In the genomic region with DNA sequence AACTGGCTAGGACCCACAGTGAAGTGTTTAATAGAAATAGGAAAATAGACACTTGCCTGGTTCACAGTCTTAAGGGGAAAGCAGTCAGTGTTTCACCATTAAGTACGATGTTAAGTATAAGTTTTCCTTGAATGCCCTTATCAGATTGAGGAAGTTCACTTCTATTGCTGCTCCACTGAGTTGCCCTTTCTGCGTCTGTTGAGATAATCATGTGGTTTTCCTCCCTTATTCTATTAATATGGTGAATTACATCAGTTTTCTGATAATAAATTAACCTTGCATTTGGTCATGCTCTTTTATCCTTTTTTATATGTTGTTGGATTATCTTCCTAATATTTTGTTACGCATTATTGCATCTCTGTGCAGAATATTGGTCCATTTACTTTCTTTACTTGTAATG, we compare ENCODE assay signal across 1 cellular context.
TF ChIP-seq lines count a peak whose summit lies in the region.

No MANE protein-coding gene starts in this region.

TF ChIP-seq in K562, 482 proteins besides CTCF, POLR2A, EP300 and RAD21:
- peak; percentile 74 for TF ChIP-seq ARID1B (IDR thresholded peaks at IDR 0.05)
- TF ChIP-seq DPF2 (IDR thresholded peaks at IDR 0.05) = peak; percentile 59
- no peak for TF ChIP-seq ZNF75A (CRISPR knock-in tag; IDR thresholded peaks at IDR 0.05)
- TF ChIP-seq, protein P1, sequence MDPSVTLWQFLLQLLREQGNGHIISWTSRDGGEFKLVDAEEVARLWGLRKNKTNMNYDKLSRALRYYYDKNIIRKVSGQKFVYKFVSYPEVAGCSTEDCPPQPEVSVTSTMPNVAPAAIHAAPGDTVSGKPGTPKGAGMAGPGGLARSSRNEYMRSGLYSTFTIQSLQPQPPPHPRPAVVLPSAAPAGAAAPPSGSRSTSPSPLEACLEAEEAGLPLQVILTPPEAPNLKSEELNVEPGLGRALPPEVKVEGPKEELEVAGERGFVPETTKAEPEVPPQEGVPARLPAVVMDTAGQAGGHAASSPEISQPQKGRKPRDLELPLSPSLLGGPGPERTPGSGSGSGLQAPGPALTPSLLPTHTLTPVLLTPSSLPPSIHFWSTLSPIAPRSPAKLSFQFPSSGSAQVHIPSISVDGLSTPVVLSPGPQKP (CRISPR knock-in tag; IDR thresholded peaks at IDR 0.05) = no peak
- peak; percentile 41; the same call in 1 of the 2 replicates for TF ChIP-seq GATA2 (CRISPR knock-in tag; IDR thresholded peaks at IDR 0.05)
- TF ChIP-seq SMARCA4 (IDR thresholded peaks at IDR 0.05) = peak; percentile 75
- TF ChIP-seq SMARCE1 (IDR thresholded peaks at IDR 0.05) = peak; percentile 78; the same call in 1 of the 2 replicates
- peak; percentile 21; the same call in 1 of the 2 replicates for TF ChIP-seq ESRRA (IDR thresholded peaks at IDR 0.05; ENCODE audit: borderline replicate concordance, low read depth)
- TF ChIP-seq COPS2 (conservative IDR thresholded peaks at IDR 0.05) = no peak
- no peak for TF ChIP-seq ZC3H11A (IDR thresholded peaks at IDR 0.05; ENCODE audit: low read depth, low read length)
- TF ChIP-seq PHTF2 (CRISPR knock-in tag; IDR thresholded peaks at IDR 0.05) = no peak
- TF ChIP-seq JUND (IDR thresholded peaks at IDR 0.05; ENCODE audit: borderline replicate concordance, low read depth, low read length) = 0 out of 2 replicates have a peak, but pooled peaks have one; percentile 6
- no peak for TF ChIP-seq JUND (tag; IDR thresholded peaks at IDR 0.05; ENCODE audit: borderline replicate concordance, low read depth, low read length)
- peak; percentile 39; the same call in 1 of the 2 replicates for TF ChIP-seq TAL1 (IDR thresholded peaks at IDR 0.05)
- no peak for TF ChIP-seq NR4A1 (CRISPR knock-in tag; IDR thresholded peaks at IDR 0.05)
- no peak for TF ChIP-seq NR4A1 (tag; IDR thresholded peaks at IDR 0.05)
- 0 out of 4 replicates have a peak, but pooled peaks of 1 of the 2 experiments have one; percentile 30 for TF ChIP-seq ETV6 (IDR thresholded peaks at IDR 0.05; ENCODE audit: borderline replicate concordance in 1 of 2, low read depth in 2 of 2, low read length in 1 of 2)
- TF ChIP-seq ETV6 (CRISPR knock-in tag; IDR thresholded peaks at IDR 0.05; ENCODE audit: borderline replicate concordance) = no peak
- TF ChIP-seq STAG1 (CRISPR knock-in tag; IDR thresholded peaks at IDR 0.05; ENCODE audit: borderline replicate concordance) = no peak
- 0 out of 2 replicates have a peak, but pooled peaks have one; percentile 9 for TF ChIP-seq ATF7 (IDR thresholded peaks at IDR 0.05)
- TF ChIP-seq NBN (IDR thresholded peaks at IDR 0.05; ENCODE audit: low read depth) = 0 out of 2 replicates have a peak, but pooled peaks have one; percentile 43
- peak; percentile 51; the same call in 1 of the 2 replicates for TF ChIP-seq SOX6 (IDR thresholded peaks at IDR 0.05)
- TF ChIP-seq DACH1 (IDR thresholded peaks at IDR 0.05; ENCODE audit: partially characterized antibody) = peak; percentile 78
- peak; percentile 42 for TF ChIP-seq TCF3 (CRISPR knock-in tag; IDR thresholded peaks at IDR 0.05)
- TF ChIP-seq, protein P2, sequence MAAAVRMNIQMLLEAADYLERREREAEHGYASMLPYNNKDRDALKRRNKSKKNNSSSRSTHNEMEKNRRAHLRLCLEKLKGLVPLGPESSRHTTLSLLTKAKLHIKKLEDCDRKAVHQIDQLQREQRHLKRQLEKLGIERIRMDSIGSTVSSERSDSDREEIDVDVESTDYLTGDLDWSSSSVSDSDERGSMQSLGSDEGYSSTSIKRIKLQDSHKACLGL (CRISPR knock-in tag; IDR thresholded peaks at IDR 0.05; ENCODE audit: borderline replicate concordance, poor library complexity, severe bottlenecking) = no peak
- TF ChIP-seq, protein P3, sequence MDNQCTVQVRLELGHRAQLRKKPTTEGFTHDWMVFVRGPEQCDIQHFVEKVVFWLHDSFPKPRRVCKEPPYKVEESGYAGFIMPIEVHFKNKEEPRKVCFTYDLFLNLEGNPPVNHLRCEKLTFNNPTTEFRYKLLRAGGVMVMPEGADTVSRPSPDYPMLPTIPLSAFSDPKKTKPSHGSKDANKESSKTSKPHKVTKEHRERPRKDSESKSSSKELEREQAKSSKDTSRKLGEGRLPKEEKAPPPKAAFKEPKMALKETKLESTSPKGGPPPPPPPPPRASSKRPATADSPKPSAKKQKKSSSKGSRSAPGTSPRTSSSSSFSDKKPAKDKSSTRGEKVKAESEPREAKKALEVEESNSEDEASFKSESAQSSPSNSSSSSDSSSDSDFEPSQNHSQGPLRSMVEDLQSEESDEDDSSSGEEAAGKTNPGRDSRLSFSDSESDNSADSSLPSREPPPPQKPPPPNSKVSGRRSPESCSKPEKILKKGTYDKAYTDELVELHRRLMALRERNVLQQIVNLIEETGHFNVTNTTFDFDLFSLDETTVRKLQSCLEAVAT (IDR thresholded peaks at IDR 0.05) = peak in 1 of 2 experiments; percentile 54; a peak in 1 of 4 replicates
- TF ChIP-seq ZKSCAN3 (CRISPR knock-in tag; IDR thresholded peaks at IDR 0.05) = no peak
- TF ChIP-seq MEF2A (IDR thresholded peaks at IDR 0.05; ENCODE audit: control insufficient read depth, low read depth, low read length) = peak; percentile 34; the same call in 1 of the 2 replicates
- no peak for TF ChIP-seq MTA2 (IDR thresholded peaks at IDR 0.05; ENCODE audit: low read depth)
- no peak for TF ChIP-seq ZNF699 (CRISPR knock-in tag; IDR thresholded peaks at IDR 0.05; ENCODE audit: insufficient replicate concordance)
- peak in 1 of 2 experiments; percentile 75; a peak in 1 of 4 replicates for TF ChIP-seq MCM7 (IDR thresholded peaks at IDR 0.05)
- TF ChIP-seq, protein P4, sequence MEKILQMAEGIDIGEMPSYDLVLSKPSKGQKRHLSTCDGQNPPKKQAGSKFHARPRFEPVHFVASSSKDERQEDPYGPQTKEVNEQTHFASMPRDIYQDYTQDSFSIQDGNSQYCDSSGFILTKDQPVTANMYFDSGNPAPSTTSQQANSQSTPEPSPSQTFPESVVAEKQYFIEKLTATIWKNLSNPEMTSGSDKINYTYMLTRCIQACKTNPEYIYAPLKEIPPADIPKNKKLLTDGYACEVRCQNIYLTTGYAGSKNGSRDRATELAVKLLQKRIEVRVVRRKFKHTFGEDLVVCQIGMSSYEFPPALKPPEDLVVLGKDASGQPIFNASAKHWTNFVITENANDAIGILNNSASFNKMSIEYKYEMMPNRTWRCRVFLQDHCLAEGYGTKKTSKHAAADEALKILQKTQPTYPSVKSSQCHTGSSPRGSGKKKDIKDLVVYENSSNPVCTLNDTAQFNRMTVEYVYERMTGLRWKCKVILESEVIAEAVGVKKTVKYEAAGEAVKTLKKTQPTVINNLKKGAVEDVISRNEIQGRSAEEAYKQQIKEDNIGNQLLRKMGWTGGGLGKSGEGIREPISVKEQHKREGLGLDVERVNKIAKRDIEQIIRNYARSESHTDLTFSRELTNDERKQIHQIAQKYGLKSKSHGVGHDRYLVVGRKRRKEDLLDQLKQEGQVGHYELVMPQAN (IDR thresholded peaks at IDR 0.05; ENCODE audit: borderline replicate concordance) = 0 out of 2 replicates have a peak, but pooled peaks have one; percentile 18
- TF ChIP-seq TEAD4 (IDR thresholded peaks at IDR 0.05; ENCODE audit: low read length) = peak; percentile 62; the same call in 1 of the 2 replicates
- no peak for TF ChIP-seq TEAD4 (CRISPR knock-in tag; IDR thresholded peaks at IDR 0.05; ENCODE audit: borderline replicate concordance)
- no peak for TF ChIP-seq ZNF274 (IDR thresholded peaks at IDR 0.05; ENCODE audit: borderline replicate concordance, low read depth, low read length)
- no peak for TF ChIP-seq IRF1 (CRISPR knock-in tag; IDR thresholded peaks at IDR 0.05; ENCODE audit: borderline replicate concordance)
- peak; percentile 77 for TF ChIP-seq SMARCB1 (IDR thresholded peaks at IDR 0.05; ENCODE audit: insufficient read length, low read depth)
TF ChIP-seq in K562: peak in this region for 20.
